In genomic region chr18:56987236-56987635, GRCh38 we compare ENCODE assay signal across 21 cellular contexts.
A peak's percentile ranks its signal among the peaks of the same experiment; 100 is the strongest.
DNase-seq lines count a peak whose midpoint lies in the region; ATAC-seq and TF ChIP-seq lines count a peak whose summit lies in the region.
"Had no signal": no experiment of that assay in that cellular context is flagged by ENCODE, and none has a peak within 500 bp of the region (broad histone marks: within the 10 kb centered on the region; RNA-seq: fewer than 3 reads in every experiment).

No MANE protein-coding gene starts in this region.

- no peak overlapping the region for H2AFZ ChIP-seq in hepatocyte
- H2AFZ ChIP-seq: PC-9 had no signal

- 57% methylated on average over 5 of the region's 5 CpGs for WGBS in hepatocyte (ENCODE audit: low lambda C conversion rate, missing lambda C conversion rate)
- WGBS in lower leg skin, 2 donors: 93 to 95% methylated on average over 5 of the region's 5 CpGs

- H3K36me3 ChIP-seq in hepatocyte (replicated peaks; ENCODE audit: insufficient read depth, low read depth): no peaks in the 10 kb centered on the region

- H3K27me3 ChIP-seq in hepatocyte: no peaks in the 10 kb centered on the region

- no peak overlapping the region for H3K27ac ChIP-seq in hepatocyte
- H3K27ac ChIP-seq: 22Rv1, C4-2B, PC-9, RWPE1 had no signal

- intact Hi-C loops in lower leg skin (cut with DNase I; ENCODE audit: low total_unique reads): no loop called here

- no peaks in the 10 kb centered on the region for H3K9me3 ChIP-seq in hepatocyte (ENCODE audit: low read depth)

- H3K9me3 Mint-ChIP-seq in stimulated activated naive CD8-positive, alpha-beta T cell treated with anti-CD3 and anti-CD28 coated beads, Interleukin-15, amount 100 ng/mL, for 72 hours: peaks cover 0 to 7% of the 10 kb centered on the region in 2 donors
- H3K9me3 Mint-ChIP-seq: CD8-positive, alpha-beta memory T cell had no signal

- no peak overlapping the region for H3K27ac Mint-ChIP-seq in stimulated activated naive CD8-positive, alpha-beta T cell treated with anti-CD3 and anti-CD28 coated beads, Interleukin-15, amount 100 ng/mL, for 72 hours
- H3K27ac Mint-ChIP-seq: CD8-positive, alpha-beta memory T cell had no signal

- H3K4me1 Mint-ChIP-seq in stimulated activated naive CD8-positive, alpha-beta T cell treated with anti-CD3 and anti-CD28 coated beads, Interleukin-15, amount 100 ng/mL, for 72 hours: no peaks in the 10 kb centered on the region
- H3K4me1 Mint-ChIP-seq: CD8-positive, alpha-beta memory T cell had no signal

- no peaks in the 10 kb centered on the region for H3K27me3 Mint-ChIP-seq in stimulated activated naive CD8-positive, alpha-beta T cell treated with anti-CD3 and anti-CD28 coated beads, Interleukin-15, amount 100 ng/mL, for 72 hours
- H3K27me3 Mint-ChIP-seq: CD8-positive, alpha-beta memory T cell had no signal

- H3K4me2 ChIP-seq in hepatocyte: peak overlapping the region; percentile 42
- H3K4me2 ChIP-seq: PC-9 had no signal

- no peaks in the 10 kb centered on the region for H4K20me1 ChIP-seq in hepatocyte (ENCODE audit: insufficient read depth, poor library complexity, severe bottlenecking)

- DNase-seq in NCI-H146 treated with DMSO at 0.1 percent for 48 hours (lab: John Stamatoyannopoulos, UW; ENCODE audit: unreplicated experiment) (peak; percentile 68), NCI-H146 (lab: John Stamatoyannopoulos, UW) (no peak), NCI-H2227 treated with DMSO at 0.1 percent for 48 hours (lab: John Stamatoyannopoulos, UW) (peak; percentile 30), hepatocyte (ENCODE audit: low spot score) (no peak), retina (peak; percentile 18), lower leg skin (ENCODE audit: low spot score in 2 of 2) (no peak), NCI-H345 (lab: John Stamatoyannopoulos, UW) (no peak)
- no peak for DNase-seq in stimulated activated naive CD8-positive, alpha-beta T cell treated with anti-CD3 and anti-CD28 coated beads, Interleukin-15, amount 100 ng/mL, for 72 hours
- DNase-seq: AML-193; Calu3; CD8-positive, alpha-beta memory T cell; GDM1; KG1; NCI-H1105; NCI-H1694 treated with DMSO at 0.1 percent for 48 hours; PC-9; SIG-M5; T-helper 1 cell had no signal

- H3K4me3 Mint-ChIP-seq in stimulated activated naive CD8-positive, alpha-beta T cell treated with anti-CD3 and anti-CD28 coated beads, Interleukin-15, amount 100 ng/mL, for 72 hours: no peak overlapping the region
- H3K4me3 Mint-ChIP-seq: CD8-positive, alpha-beta memory T cell had no signal

- H3K4me3 ChIP-seq in hepatocyte (no peak overlapping the region), lower leg skin (ENCODE audit: low read depth, poor library complexity, severe bottlenecking) (no peak overlapping the region)
- H3K4me3 ChIP-seq: PC-9 had no signal

- no peak for ATAC-seq in stimulated activated naive CD8-positive, alpha-beta T cell treated with anti-CD3 and anti-CD28 coated beads, Interleukin-15, amount 100 ng/mL, for 72 hours

- no peak for TF ChIP-seq CTCF in hepatocyte (IDR thresholded peaks at IDR 0.05; ENCODE audit: poor library complexity)
- TF ChIP-seq CTCF in lower leg skin (IDR thresholded peaks at IDR 0.05): no peak

- no peaks in the 10 kb centered on the region for H3K4me1 ChIP-seq in hepatocyte (ENCODE audit: insufficient read depth)

- TF ChIP-seq POLR2A in lower leg skin (IDR thresholded peaks at IDR 0.05): no peak

- no peaks in the 10 kb centered on the region for H3K79me2 ChIP-seq in hepatocyte

- no peaks in the 10 kb centered on the region for H3K9me2 ChIP-seq in hepatocyte (replicated peaks; ENCODE audit: insufficient read depth)

Comparison
In these comparisons a context has a peak if more than half of its experiments do, and no peak if none do; other contexts are left out.
1. DNase-seq: peak in NCI-H146 treated with DMSO at 0.1 percent for 48 hours (single experiment), NCI-H2227 treated with DMSO at 0.1 percent for 48 hours (single experiment) and retina (single experiment); none in NCI-H146 (single experiment), hepatocyte (single experiment), stimulated activated naive CD8-positive, alpha-beta T cell treated with anti-CD3 and anti-CD28 coated beads, Interleukin-15, amount 100 ng/mL, for 72 hours (0 of 2), lower leg skin (0 of 2) and NCI-H345 (single experiment).